Comparison of ENCODE assay signal across 9 cellular contexts in the genomic region with DNA sequence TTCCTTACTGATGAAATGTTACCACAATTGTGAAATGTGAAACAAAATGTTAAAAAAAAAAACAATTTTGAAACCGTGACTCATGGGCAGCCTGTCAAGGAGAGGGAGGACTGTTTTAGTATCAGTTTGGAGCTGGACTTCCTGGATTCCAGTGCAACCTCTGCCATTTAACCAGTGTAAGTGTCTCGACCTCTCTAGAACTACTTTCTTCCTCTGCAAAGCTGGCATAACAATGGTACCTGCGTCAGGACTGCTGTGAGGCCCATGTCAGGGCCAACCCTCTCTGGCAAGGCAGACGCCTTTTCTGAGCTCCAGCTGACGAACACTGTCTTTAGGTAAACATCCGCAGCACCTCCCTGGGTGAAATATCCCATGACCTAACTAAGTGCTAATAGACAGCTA. TPM values are rescaled to one million over a fixed set of nuclear protein-coding genes. Genes with fewer than 3 reads are reported as not detected.
DNase-seq lines count a peak whose midpoint lies in the region; ATAC-seq and TF ChIP-seq lines count a peak whose summit lies in the region.
"Had no signal": no experiment of that assay in that cellular context is flagged by ENCODE, and none has a peak within 500 bp of the region (broad histone marks: within the 10 kb centered on the region; RNA-seq: fewer than 3 reads in every experiment).

No MANE protein-coding gene starts in this region.

- peaks cover 15% of the 10 kb centered on the region for H3K4me1 Mint-ChIP-seq in stimulated activated naive CD8-positive, alpha-beta T cell treated with anti-CD3 and anti-CD28 coated beads, Interleukin-15, Interleukin-2, amounts not matched to agents 100 ng/mL and 50 ng/mL, for 24 hours (ENCODE audit: low read depth)
- H3K4me1 Mint-ChIP-seq: stimulated activated memory B cell treated with anti-CD40 and anti-IgM and Interleukin-4, amounts not matched to agents 10 μg/mL and 1 μg/mL and 100 μg/mL, for 72 hours had no signal

- H3K4me3 Mint-ChIP-seq in stimulated activated naive CD8-positive, alpha-beta T cell treated with anti-CD3 and anti-CD28 coated beads, Interleukin-15, Interleukin-2, amounts not matched to agents 100 ng/mL and 50 ng/mL, for 24 hours, result no peak overlapping the region
- H3K4me3 Mint-ChIP-seq: stimulated activated memory B cell treated with anti-CD40 and anti-IgM and Interleukin-4, amounts not matched to agents 10 μg/mL and 1 μg/mL and 100 μg/mL, for 72 hours had no signal

- no peaks in the 10 kb centered on the region for H3K9me3 ChIP-seq in heart left ventricle

- H3K27me3 Mint-ChIP-seq in stimulated activated naive CD8-positive, alpha-beta T cell treated with anti-CD3 and anti-CD28 coated beads, Interleukin-15, Interleukin-2, amounts not matched to agents 100 ng/mL and 50 ng/mL, for 24 hours, result no peaks in the 10 kb centered on the region
- H3K27me3 Mint-ChIP-seq: stimulated activated memory B cell treated with anti-CD40 and anti-IgM and Interleukin-4, amounts not matched to agents 10 μg/mL and 1 μg/mL and 100 μg/mL, for 72 hours had no signal

- ATAC-seq in heart left ventricle, result peak; percentile 39 to 87 (median 78)
- ATAC-seq in HG02588 (IDR thresholded peaks at IDR 0.05; ENCODE audit: unreplicated experiment), result no peak
- ATAC-seq: stimulated activated memory B cell treated with anti-CD40 and anti-IgM and Interleukin-4, amounts not matched to agents 10 μg/mL and 1 μg/mL and 100 μg/mL, for 72 hours had no signal

- H3K27me3 ChIP-seq in heart left ventricle, result no peaks in the 10 kb centered on the region

- intact Hi-C loops in heart left ventricle (cut with DNase I), result no loop called here

- WGBS in heart left ventricle, 4 donors, result 47 to 76% (median 69%) methylated on average over 6 of the region's 6 CpGs

- peaks cover 0 to 99% (median 72%) of the 10 kb centered on the region in 9 donors for H3K36me3 ChIP-seq in heart left ventricle

- peaks cover 0 to 25% (median 8%) of the 10 kb centered on the region in 12 donors for H3K4me1 ChIP-seq in heart left ventricle

- no peaks in the 10 kb centered on the region for H3K9me3 Mint-ChIP-seq in stimulated activated naive CD8-positive, alpha-beta T cell treated with anti-CD3 and anti-CD28 coated beads, Interleukin-15, Interleukin-2, amounts not matched to agents 100 ng/mL and 50 ng/mL, for 24 hours
- H3K9me3 Mint-ChIP-seq: stimulated activated memory B cell treated with anti-CD40 and anti-IgM and Interleukin-4, amounts not matched to agents 10 μg/mL and 1 μg/mL and 100 μg/mL, for 72 hours had no signal

- peaks cover 82% of the 10 kb centered on the region for H3K36me3 Mint-ChIP-seq in stimulated activated naive CD8-positive, alpha-beta T cell treated with anti-CD3 and anti-CD28 coated beads, Interleukin-15, Interleukin-2, amounts not matched to agents 100 ng/mL and 50 ng/mL, for 24 hours (ENCODE audit: low read depth)

- DNase-seq in M059J (ENCODE audit: low read depth) (peak; percentile 66), heart left ventricle (no peak), Kasumi-1 (lab: John Stamatoyannopoulos, UW) (no peak), NCI-H1417 treated with DMSO at 0.1 percent for 48 hours (lab: John Stamatoyannopoulos, UW) (no peak), DMS53 (lab: John Stamatoyannopoulos, UW) (no peak)

- peak overlapping the region in 11 of 12 donors; percentile 7 to 75 (median 36) for H3K27ac ChIP-seq in heart left ventricle

- H3K27ac Mint-ChIP-seq in stimulated activated naive CD8-positive, alpha-beta T cell treated with anti-CD3 and anti-CD28 coated beads, Interleukin-15, Interleukin-2, amounts not matched to agents 100 ng/mL and 50 ng/mL, for 24 hours, result peak overlapping the region; percentile 64
- H3K27ac Mint-ChIP-seq: stimulated activated memory B cell treated with anti-CD40 and anti-IgM and Interleukin-4, amounts not matched to agents 10 μg/mL and 1 μg/mL and 100 μg/mL, for 72 hours had no signal

- TF ChIP-seq POLR2A in heart left ventricle (IDR thresholded peaks at IDR 0.05), result no peak

- no peak for TF ChIP-seq CTCF in WI38 (IDR thresholded peaks at IDR 0.05; ENCODE audit: low read depth, low read length)
- TF ChIP-seq CTCF in heart left ventricle (IDR thresholded peaks at IDR 0.05), result no peak

- peak overlapping the region; percentile 20 for H3K4me3 ChIP-seq in WI38 (ENCODE audit: low read depth, low read length)
- no peak overlapping the region for H3K4me3 ChIP-seq in heart left ventricle

RNA-seq across cellular contexts. Expression of a gene that starts 20.9 kb away (rescaled TPM):
- total RNA-seq in M059J (2014; rRNA removed; shearing (Covaris generic)), result 8.9 and 18.1 TPM in 2 replicates
- total RNA-seq in heart left ventricle, result 10 to 100 TPM in 6 of 9 donors, 1 to 10 TPM in 3; 6.7 to 26.0 (median 11.5) TPM
- polyA plus RNA-seq in heart left ventricle, result 10 to 100 TPM in 1 of 2 donors, 1 to 10 TPM in 1; 4.6 to 10.3 TPM

RNA-seq across cellular contexts. Expression of a gene that starts 40.6 kb away (rescaled TPM):
- 8.1 and 10.4 TPM in 2 replicates for total RNA-seq in M059J (2014; rRNA removed; shearing (Covaris generic))
- 10 to 100 TPM; 10.1 to 44.4 (median 19.7) TPM for total RNA-seq in heart left ventricle
- polyA plus RNA-seq in heart left ventricle, result 10 to 100 TPM; 17.3 to 22.8 TPM
